In the genomic region with DNA sequence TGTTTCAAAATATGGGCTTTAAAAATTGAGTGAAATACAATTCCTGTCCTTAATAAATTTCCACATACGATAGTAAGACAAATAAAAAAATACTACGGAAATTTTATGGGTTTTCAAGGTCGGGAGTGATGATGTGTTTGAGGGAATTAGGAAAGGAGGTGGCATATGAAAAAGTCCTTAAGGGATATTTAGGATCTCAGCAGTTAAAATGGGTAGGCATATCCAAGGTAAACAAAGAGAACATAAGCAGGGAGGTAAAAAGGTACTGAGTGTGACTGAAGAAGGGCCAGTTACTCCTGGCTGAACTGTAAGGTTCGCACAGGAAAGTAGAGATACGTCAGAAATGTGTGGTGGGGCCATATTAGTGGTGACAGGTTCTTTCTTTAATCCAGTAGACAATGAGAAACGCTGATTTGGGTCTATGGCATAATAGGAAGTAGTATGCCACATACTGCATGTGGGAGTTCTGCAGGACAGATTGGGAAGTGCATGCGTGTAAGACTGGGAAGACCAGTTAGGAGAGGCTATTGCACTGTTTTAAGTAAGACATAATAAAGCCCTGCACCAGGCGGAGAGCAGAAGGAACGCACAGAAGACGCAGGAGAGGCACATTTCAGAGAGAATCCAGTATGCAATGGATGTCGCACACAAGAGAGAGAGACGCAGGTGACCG, we compare ENCODE assay signal across 8 cellular contexts. TPM values are rescaled to one million over a fixed set of nuclear protein-coding genes. Genes with fewer than 3 reads are reported as not detected.
DNase-seq lines count a peak whose midpoint lies in the region; ATAC-seq and TF ChIP-seq lines count a peak whose summit lies in the region.

No MANE protein-coding gene starts in this region.

- no peak overlapping the region for H3K4me3 Mint-ChIP-seq in activated T-cell treated with anti-CD3 and anti-CD28 coated beads, Interleukin-2, amount 50 U/mL, for 4 hours
- H3K4me3 Mint-ChIP-seq in activated T-cell treated with anti-CD3 and anti-CD28 coated beads, Interleukin-2, amount 50 U/mL, for 24 hours: no peak overlapping the region

- H3K27ac ChIP-seq in OCI-LY1 (ENCODE audit: low read depth, low read length, poor library complexity, severe bottlenecking) (peak overlapping the region; percentile 82), substantia nigra (ENCODE audit: low read depth, low read length, poor library complexity, severe bottlenecking) (peak overlapping the region; percentile 85)

- peaks cover 45% of the 10 kb centered on the region for H3K4me1 ChIP-seq in OCI-LY1 (ENCODE audit: insufficient read depth, low read length, severe bottlenecking)

- H3K27me3 Mint-ChIP-seq in activated T-cell treated with anti-CD3 and anti-CD28 coated beads, Interleukin-2, amount 50 U/mL, for 4 hours (ENCODE audit: low read depth): peaks cover 3% of the 10 kb centered on the region
- H3K27me3 Mint-ChIP-seq in activated T-cell treated with anti-CD3 and anti-CD28 coated beads, Interleukin-2, amount 50 U/mL, for 24 hours: no peaks in the 10 kb centered on the region

- H3K9ac ChIP-seq in OCI-LY1 (ENCODE audit: low read length): peak overlapping the region; percentile 76

- no peaks in the 10 kb centered on the region for H3K9me3 ChIP-seq in OCI-LY1 (ENCODE audit: low read length)

- H3K9me3 Mint-ChIP-seq in activated T-cell treated with anti-CD3 and anti-CD28 coated beads, Interleukin-2, amount 50 U/mL, for 4 hours: no peaks in the 10 kb centered on the region
- no peaks in the 10 kb centered on the region for H3K9me3 Mint-ChIP-seq in activated T-cell treated with anti-CD3 and anti-CD28 coated beads, Interleukin-2, amount 50 U/mL, for 24 hours

- no peaks in the 10 kb centered on the region for H3K27me3 ChIP-seq in OCI-LY1 (ENCODE audit: insufficient read depth, low read length)

- no peak overlapping the region for H3K27ac Mint-ChIP-seq in activated T-cell treated with anti-CD3 and anti-CD28 coated beads, Interleukin-2, amount 50 U/mL, for 24 hours

- ATAC-seq in activated T-cell treated with anti-CD3 and anti-CD28 coated beads, Interleukin-2, amount 50 U/mL, for 4 hours: no peak

- H3F3A ChIP-seq in OCI-LY1 (ENCODE audit: insufficient read depth, low read length): no peaks in the 10 kb centered on the region

- peak; percentile 12 for DNase-seq in activated T-cell treated with anti-CD3 and anti-CD28 coated beads for 4 hours
- DNase-seq in activated T-cell treated with anti-CD3 and anti-CD28 coated beads, Interleukin-2, amount 50 U/mL, for 4 hours: no peak
- DNase-seq in HPDE6-E6E7 (ENCODE audit: extremely low spot score): peak; percentile 55
- peak; percentile 83 for DNase-seq in choroid plexus epithelial cell (ENCODE audit: low read depth)
- DNase-seq in left kidney (ENCODE audit: low read depth, low spot score): peak; percentile 90
- DNase-seq in substantia nigra (lab: John Stamatoyannopoulos, UW): peak in 3 of 49 donors; percentile 40 to 69 (median 43)
- DNase-seq in activated T-cell treated with anti-CD3 and anti-CD28 coated beads, Interleukin-2, amount 50 U/mL, for 24 hours: no peak

- H3K4me1 Mint-ChIP-seq in activated T-cell treated with anti-CD3 and anti-CD28 coated beads, Interleukin-2, amount 50 U/mL, for 4 hours (ENCODE audit: low read depth): peaks cover 25% of the 10 kb centered on the region
- H3K4me1 Mint-ChIP-seq in activated T-cell treated with anti-CD3 and anti-CD28 coated beads, Interleukin-2, amount 50 U/mL, for 24 hours (ENCODE audit: low read depth): peaks cover 27% of the 10 kb centered on the region

- TF ChIP-seq CTCF in OCI-LY1 (IDR thresholded peaks at IDR 0.05; ENCODE audit: low read length) (no peak), choroid plexus epithelial cell (conservative IDR thresholded peaks at IDR 0.05; ENCODE audit: low read depth, low read length) (peak; percentile 50)

- peaks cover 18% of the 10 kb centered on the region for H3K36me3 ChIP-seq in OCI-LY1 (ENCODE audit: insufficient read depth, low read length)

- H3K4me3 ChIP-seq in OCI-LY1 (ENCODE audit: low read depth, low read length, poor library complexity, severe bottlenecking): peak overlapping the region; percentile 88
- H3K4me3 ChIP-seq in choroid plexus epithelial cell (ENCODE audit: low read depth, low read length): peak overlapping the region; percentile 67

- H3K79me2 ChIP-seq in OCI-LY1 (ENCODE audit: insufficient read depth, low read length): peaks cover 39% of the 10 kb centered on the region

- no peaks in the 10 kb centered on the region for H4K20me1 ChIP-seq in OCI-LY1 (ENCODE audit: insufficient read depth, low read length)

- no peak overlapping the region for H2AFZ ChIP-seq in OCI-LY1 (ENCODE audit: low read length)

- H3K36me3 Mint-ChIP-seq in activated T-cell treated with anti-CD3 and anti-CD28 coated beads, Interleukin-2, amount 50 U/mL, for 4 hours (ENCODE audit: insufficient read depth): peaks cover 2% of the 10 kb centered on the region
- peaks cover 30% of the 10 kb centered on the region for H3K36me3 Mint-ChIP-seq in activated T-cell treated with anti-CD3 and anti-CD28 coated beads, Interleukin-2, amount 50 U/mL, for 24 hours (ENCODE audit: low read depth)

- no peaks in the 10 kb centered on the region for H3K9me2 ChIP-seq in OCI-LY1 (ENCODE audit: low read depth, low read length)

- H3K4me2 ChIP-seq in OCI-LY1 (ENCODE audit: low read length): peak overlapping the region; percentile 81

RNA-seq across cellular contexts. Expression of a gene that starts 0.9 kb away (rescaled TPM):
- 10 to 100 TPM; 43.8 to 55.5 (median 51.1) TPM for total RNA-seq in activated T-cell treated with anti-CD3 and anti-CD28 coated beads, Interleukin-2, amount 50 U/mL, for 4 hours

Comparison
In these comparisons a context has a peak if more than half of its experiments do, and no peak if none do; other contexts are left out.
1. DNase-seq: peak in activated T-cell treated with anti-CD3 and anti-CD28 coated beads for 4 hours (single experiment), HPDE6-E6E7 (single experiment), choroid plexus epithelial cell (single experiment) and left kidney (single experiment); none in activated T-cell treated with anti-CD3 and anti-CD28 coated beads, Interleukin-2, amount 50 U/mL, for 4 hours (single experiment) and activated T-cell treated with anti-CD3 and anti-CD28 coated beads, Interleukin-2, amount 50 U/mL, for 24 hours (single experiment).